ENCODE assay signal across 27 cellular contexts in genomic region chr10:52673468-52673867, GRCh38.
"Had no signal": no experiment of that assay in that cellular context is flagged by ENCODE, and none has a peak within 500 bp of the region (broad histone marks: within the 10 kb centered on the region; RNA-seq: fewer than 3 reads in every experiment).

No MANE protein-coding gene starts in this region.

- H3K36me3 ChIP-seq: stomach, suprapubic skin, thoracic aorta, thyroid gland, tibial artery, tibial nerve, transverse colon, upper lobe of left lung, upper lobe of right lung, uterus, vagina had no signal

- FAIRE-seq: urothelium cell line had no signal

- H3K4me3 ChIP-seq: stomach, suprapubic skin, testis, thoracic aorta, thyroid gland, tibial artery, tibial nerve, transverse colon, upper lobe of left lung, upper lobe of right lung, uterus, vagina had no signal

- H3K9me3 ChIP-seq: stomach, testis, thoracic aorta, thyroid gland, tibial artery, tibial nerve, transverse colon, upper lobe of left lung, upper lobe of right lung, uterus, vagina had no signal

- H3K27ac ChIP-seq: stomach, suprapubic skin, testis, thoracic aorta, thyroid gland, tibial artery, tibial nerve, transverse colon, upper lobe of left lung, upper lobe of right lung, uterus, vagina had no signal

- H3K4me1 ChIP-seq: stomach, suprapubic skin, testis, thyroid gland, tibial artery, tibial nerve, transverse colon, upper lobe of left lung, upper lobe of right lung, uterus, vagina had no signal

- H3K27me3 ChIP-seq: stomach, suprapubic skin, testis, thyroid gland, tibial artery, tibial nerve, transverse colon, upper lobe of left lung, upper lobe of right lung, uterus, vagina had no signal

- ATAC-seq: stimulated activated effector memory CD8-positive, alpha-beta T cell treated with anti-CD3 and anti-CD28 coated beads, Interleukin-12 subunit alpha, Interleukin-12 subunit beta, amount 100 ng/mL, for 72 hours; stimulated activated memory B cell treated with anti-CD40 and anti-IgM and Interleukin-4, amounts not matched to agents 10 μg/mL and 1 μg/mL and 100 μg/mL, for 72 hours; stimulated activated naive B cell treated with anti-CD40 and anti-IgM and Interleukin-4, amounts not matched to agents 10 μg/mL and 1 μg/mL and 100 μg/mL, for 72 hours; stimulated activated naive CD8-positive, alpha-beta T cell treated with anti-CD3 and anti-CD28 coated beads, Interleukin-15, amount 100 ng/mL, for 72 hours; stimulated activated naive CD8-positive, alpha-beta T cell treated with anti-CD3 and anti-CD28 coated beads, Interleukin-15, Interleukin-2, amounts not matched to agents 100 U/mL and 50 U/mL, for 24 hours; upper lobe of right lung had no signal

- DNase-seq: stimulated activated CD4-positive, alpha-beta T cell treated with anti-CD3 and anti-CD28 coated beads, Interleukin-2, amount 100 ng/mL, for 48 hours; stimulated activated CD4-positive, alpha-beta T cell treated with anti-CD3 and anti-CD28 coated beads, Interleukin-4, amount 100 ng/mL, for 1 hour; stimulated activated CD4-positive, alpha-beta T cell treated with anti-CD3 and anti-CD28 coated beads, Interleukin-4, amount 100 ng/mL, for 24 hours; stimulated activated CD4-positive, alpha-beta T cell treated with anti-CD3 and anti-CD28 coated beads, Interleukin-4, amount 100 ng/mL, for 4 hours; stimulated activated CD8-positive, alpha-beta memory T cell treated with anti-CD3 and anti-CD28 coated beads, Interleukin-4, amount 100 ng/mL, for 48 hours; stimulated activated naive B cell treated with anti-CD40 and anti-IgM and Interleukin-4, amounts not matched to agents 10 μg/mL and 1 μg/mL and 100 μg/mL, for 72 hours; stimulated activated naive CD4-positive, alpha-beta T cell; stimulated activated naive CD4-positive, alpha-beta T cell treated with Interleukin-2 at 50 U/mL for 16 hours; stimulated activated naive CD8-positive, alpha-beta T cell treated with anti-CD3 and anti-CD28 coated beads, Interleukin-15, amount 100 ng/mL, for 72 hours; stimulated activated naive CD8-positive, alpha-beta T cell treated with anti-CD3 and anti-CD28 coated beads, Interleukin-15, Interleukin-2, amounts not matched to agents 100 U/mL and 50 U/mL, for 24 hours; stomach; substantia nigra; testis; thyroid gland; tibial artery; transverse colon; trophoblast cell; upper lobe of left lung; upper lobe of right lung; uterus had no signal
